1 cellular context compared by ENCODE assay signal in the genomic region with DNA sequence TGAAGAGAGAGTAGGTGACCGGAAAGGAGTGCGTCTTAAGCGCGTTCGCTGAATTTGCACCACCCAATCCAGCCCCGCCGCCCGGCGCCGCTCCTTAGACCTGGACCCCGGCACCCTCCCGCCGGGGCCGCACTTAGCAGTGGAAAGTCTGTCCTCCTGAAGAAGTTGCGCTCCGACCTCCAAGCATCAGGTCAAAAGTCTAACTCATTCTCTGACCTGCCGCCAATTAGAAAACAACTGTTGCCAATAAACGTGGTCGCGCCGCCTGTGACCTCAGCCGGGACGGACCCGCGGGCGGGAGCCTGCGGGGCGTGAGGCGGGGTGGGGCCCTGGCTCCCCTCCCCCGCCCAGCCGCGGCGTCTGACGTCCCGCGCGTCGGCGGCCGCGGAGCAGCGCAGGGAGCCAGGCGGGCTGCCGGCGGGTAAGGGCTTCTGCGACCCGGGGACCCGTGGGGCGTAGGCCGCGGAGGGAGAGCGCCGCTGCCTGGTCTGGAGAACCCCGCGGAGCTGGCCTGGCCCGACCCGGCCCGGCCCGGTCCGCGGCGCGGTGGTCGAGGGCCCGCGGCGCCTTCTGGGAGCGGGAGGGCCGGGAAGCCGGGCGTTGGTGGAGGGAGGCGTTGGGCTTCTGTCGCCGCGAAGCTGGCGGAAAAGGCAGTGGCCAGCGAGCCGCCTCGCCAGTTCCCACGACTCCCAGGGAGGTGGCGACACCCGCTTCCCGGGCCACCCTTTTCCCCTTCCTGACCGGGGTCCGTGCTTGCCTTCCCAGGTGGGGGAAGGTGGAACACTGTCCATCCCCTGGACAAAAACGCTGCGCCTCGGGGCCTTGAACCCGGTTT.
A peak's percentile ranks its signal among the peaks of the same experiment; 100 is the strongest.
TF ChIP-seq lines count a peak whose summit lies in the region.

A gene with protein sequence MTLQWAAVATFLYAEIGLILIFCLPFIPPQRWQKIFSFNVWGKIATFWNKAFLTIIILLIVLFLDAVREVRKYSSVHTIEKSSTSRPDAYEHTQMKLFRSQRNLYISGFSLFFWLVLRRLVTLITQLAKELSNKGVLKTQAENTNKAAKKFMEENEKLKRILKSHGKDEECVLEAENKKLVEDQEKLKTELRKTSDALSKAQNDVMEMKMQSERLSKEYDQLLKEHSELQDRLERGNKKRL (plus strand): TSS at position 366 of the 835 bp plus-strand sequence. CDS start 527 bp downstream, outside the sequence.

TF ChIP-seq in GM12878, 131 proteins besides CTCF, POLR2A, EP300 and RAD21 (continued from another document and continues in another):
- TF ChIP-seq, protein P1, sequence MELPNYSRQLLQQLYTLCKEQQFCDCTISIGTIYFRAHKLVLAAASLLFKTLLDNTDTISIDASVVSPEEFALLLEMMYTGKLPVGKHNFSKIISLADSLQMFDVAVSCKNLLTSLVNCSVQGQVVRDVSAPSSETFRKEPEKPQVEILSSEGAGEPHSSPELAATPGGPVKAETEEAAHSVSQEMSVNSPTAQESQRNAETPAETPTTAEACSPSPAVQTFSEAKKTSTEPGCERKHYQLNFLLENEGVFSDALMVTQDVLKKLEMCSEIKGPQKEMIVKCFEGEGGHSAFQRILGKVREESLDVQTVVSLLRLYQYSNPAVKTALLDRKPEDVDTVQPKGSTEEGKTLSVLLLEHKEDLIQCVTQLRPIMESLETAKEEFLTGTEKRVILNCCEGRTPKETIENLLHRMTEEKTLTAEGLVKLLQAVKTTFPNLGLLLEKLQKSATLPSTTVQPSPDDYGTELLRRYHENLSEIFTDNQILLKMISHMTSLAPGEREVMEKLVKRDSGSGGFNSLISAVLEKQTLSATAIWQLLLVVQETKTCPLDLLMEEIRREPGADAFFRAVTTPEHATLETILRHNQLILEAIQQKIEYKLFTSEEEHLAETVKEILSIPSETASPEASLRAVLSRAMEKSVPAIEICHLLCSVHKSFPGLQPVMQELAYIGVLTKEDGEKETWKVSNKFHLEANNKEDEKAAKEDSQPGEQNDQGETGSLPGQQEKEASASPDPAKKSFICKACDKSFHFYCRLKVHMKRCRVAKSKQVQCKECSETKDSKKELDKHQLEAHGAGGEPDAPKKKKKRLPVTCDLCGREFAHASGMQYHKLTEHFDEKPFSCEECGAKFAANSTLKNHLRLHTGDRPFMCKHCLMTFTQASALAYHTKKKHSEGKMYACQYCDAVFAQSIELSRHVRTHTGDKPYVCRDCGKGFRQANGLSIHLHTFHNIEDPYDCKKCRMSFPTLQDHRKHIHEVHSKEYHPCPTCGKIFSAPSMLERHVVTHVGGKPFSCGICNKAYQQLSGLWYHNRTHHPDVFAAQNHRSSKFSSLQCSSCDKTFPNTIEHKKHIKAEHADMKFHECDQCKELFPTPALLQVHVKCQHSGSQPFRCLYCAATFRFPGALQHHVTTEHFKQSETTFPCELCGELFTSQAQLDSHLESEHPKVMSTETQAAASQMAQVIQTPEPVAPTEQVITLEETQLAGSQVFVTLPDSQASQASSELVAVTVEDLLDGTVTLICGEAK (IDR thresholded peaks at IDR 0.05; ENCODE audit: borderline replicate concordance), result 0 out of 2 replicates have a peak, but pooled peaks have one; percentile 18
- TF ChIP-seq NR2F1 (conservative IDR thresholded peaks at IDR 0.05) (peak; percentile 87), PAX8 (IDR thresholded peaks at IDR 0.05) (no peak), MYB (IDR thresholded peaks at IDR 0.05; ENCODE audit: borderline replicate concordance, low read depth, low read length) (0 out of 2 replicates have a peak, but pooled peaks have one; percentile 11), BRCA1 (IDR thresholded peaks at IDR 0.05; ENCODE audit: low read depth, low read length) (no peak), NFYA (IDR thresholded peaks at IDR 0.05; ENCODE audit: borderline replicate concordance, low read depth, low read length) (no peak), NR2C1 (IDR thresholded peaks at IDR 0.05) (peak; percentile 62), SMARCA5 (IDR thresholded peaks at IDR 0.05) (peak; percentile 84), YBX1 (IDR thresholded peaks at IDR 0.05) (no peak), DPF2 (IDR thresholded peaks at IDR 0.05) (peak; percentile 77), IRF4 (IDR thresholded peaks at IDR 0.05; ENCODE audit: low read depth, low read length) (no peak), CREB1 (IDR thresholded peaks at IDR 0.05; ENCODE audit: low read depth) (peak; percentile 90), MYC (IDR thresholded peaks at IDR 0.05; ENCODE audit: insufficient read depth, insufficient read length, insufficient replicate concordance, low read length, severe bottlenecking) (peak; percentile 35), ETV6 (conservative IDR thresholded peaks at IDR 0.05 in 1 of 2, IDR thresholded peaks at IDR 0.05 in 1 of 2; ENCODE audit: borderline replicate concordance in 1 of 2, low read depth in 1 of 2) (no peak), ATF7 (IDR thresholded peaks at IDR 0.05; ENCODE audit: low read depth) (no peak), KDM1A (IDR thresholded peaks at IDR 0.05; ENCODE audit: borderline replicate concordance) (no peak), KAT2A (conservative IDR thresholded peaks at IDR 0.05; ENCODE audit: control insufficient read depth, low read depth, low read length) (no peak), SREBF1 (IDR thresholded peaks at IDR 0.05; ENCODE audit: low read length) (no peak), SP1 (IDR thresholded peaks at IDR 0.05; ENCODE audit: low read depth, low read length) (no peak), RCOR1 (conservative IDR thresholded peaks at IDR 0.05; ENCODE audit: low read depth, low read length) (no peak), TCF7 (IDR thresholded peaks at IDR 0.05; ENCODE audit: borderline replicate concordance) (no peak), ZSCAN29 (IDR thresholded peaks at IDR 0.05) (0 out of 2 replicates have a peak, but pooled peaks have one; percentile 10)
- TF ChIP-seq, protein P2, sequence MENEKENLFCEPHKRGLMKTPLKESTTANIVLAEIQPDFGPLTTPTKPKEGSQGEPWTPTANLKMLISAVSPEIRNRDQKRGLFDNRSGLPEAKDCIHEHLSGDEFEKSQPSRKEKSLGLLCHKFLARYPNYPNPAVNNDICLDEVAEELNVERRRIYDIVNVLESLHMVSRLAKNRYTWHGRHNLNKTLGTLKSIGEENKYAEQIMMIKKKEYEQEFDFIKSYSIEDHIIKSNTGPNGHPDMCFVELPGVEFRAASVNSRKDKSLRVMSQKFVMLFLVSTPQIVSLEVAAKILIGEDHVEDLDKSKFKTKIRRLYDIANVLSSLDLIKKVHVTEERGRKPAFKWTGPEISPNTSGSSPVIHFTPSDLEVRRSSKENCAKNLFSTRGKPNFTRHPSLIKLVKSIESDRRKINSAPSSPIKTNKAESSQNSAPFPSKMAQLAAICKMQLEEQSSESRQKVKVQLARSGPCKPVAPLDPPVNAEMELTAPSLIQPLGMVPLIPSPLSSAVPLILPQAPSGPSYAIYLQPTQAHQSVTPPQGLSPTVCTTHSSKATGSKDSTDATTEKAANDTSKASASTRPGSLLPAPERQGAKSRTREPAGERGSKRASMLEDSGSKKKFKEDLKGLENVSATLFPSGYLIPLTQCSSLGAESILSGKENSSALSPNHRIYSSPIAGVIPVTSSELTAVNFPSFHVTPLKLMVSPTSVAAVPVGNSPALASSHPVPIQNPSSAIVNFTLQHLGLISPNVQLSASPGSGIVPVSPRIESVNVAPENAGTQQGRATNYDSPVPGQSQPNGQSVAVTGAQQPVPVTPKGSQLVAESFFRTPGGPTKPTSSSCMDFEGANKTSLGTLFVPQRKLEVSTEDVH (IDR thresholded peaks at IDR 0.05; ENCODE audit: low read depth, partially characterized antibody), result no peak
- TF ChIP-seq, protein P3, sequence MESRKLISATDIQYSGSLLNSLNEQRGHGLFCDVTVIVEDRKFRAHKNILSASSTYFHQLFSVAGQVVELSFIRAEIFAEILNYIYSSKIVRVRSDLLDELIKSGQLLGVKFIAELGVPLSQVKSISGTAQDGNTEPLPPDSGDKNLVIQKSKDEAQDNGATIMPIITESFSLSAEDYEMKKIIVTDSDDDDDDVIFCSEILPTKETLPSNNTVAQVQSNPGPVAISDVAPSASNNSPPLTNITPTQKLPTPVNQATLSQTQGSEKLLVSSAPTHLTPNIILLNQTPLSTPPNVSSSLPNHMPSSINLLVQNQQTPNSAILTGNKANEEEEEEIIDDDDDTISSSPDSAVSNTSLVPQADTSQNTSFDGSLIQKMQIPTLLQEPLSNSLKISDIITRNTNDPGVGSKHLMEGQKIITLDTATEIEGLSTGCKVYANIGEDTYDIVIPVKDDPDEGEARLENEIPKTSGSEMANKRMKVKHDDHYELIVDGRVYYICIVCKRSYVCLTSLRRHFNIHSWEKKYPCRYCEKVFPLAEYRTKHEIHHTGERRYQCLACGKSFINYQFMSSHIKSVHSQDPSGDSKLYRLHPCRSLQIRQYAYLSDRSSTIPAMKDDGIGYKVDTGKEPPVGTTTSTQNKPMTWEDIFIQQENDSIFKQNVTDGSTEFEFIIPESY (IDR thresholded peaks at IDR 0.05), result no peak
- TF ChIP-seq, protein P4, sequence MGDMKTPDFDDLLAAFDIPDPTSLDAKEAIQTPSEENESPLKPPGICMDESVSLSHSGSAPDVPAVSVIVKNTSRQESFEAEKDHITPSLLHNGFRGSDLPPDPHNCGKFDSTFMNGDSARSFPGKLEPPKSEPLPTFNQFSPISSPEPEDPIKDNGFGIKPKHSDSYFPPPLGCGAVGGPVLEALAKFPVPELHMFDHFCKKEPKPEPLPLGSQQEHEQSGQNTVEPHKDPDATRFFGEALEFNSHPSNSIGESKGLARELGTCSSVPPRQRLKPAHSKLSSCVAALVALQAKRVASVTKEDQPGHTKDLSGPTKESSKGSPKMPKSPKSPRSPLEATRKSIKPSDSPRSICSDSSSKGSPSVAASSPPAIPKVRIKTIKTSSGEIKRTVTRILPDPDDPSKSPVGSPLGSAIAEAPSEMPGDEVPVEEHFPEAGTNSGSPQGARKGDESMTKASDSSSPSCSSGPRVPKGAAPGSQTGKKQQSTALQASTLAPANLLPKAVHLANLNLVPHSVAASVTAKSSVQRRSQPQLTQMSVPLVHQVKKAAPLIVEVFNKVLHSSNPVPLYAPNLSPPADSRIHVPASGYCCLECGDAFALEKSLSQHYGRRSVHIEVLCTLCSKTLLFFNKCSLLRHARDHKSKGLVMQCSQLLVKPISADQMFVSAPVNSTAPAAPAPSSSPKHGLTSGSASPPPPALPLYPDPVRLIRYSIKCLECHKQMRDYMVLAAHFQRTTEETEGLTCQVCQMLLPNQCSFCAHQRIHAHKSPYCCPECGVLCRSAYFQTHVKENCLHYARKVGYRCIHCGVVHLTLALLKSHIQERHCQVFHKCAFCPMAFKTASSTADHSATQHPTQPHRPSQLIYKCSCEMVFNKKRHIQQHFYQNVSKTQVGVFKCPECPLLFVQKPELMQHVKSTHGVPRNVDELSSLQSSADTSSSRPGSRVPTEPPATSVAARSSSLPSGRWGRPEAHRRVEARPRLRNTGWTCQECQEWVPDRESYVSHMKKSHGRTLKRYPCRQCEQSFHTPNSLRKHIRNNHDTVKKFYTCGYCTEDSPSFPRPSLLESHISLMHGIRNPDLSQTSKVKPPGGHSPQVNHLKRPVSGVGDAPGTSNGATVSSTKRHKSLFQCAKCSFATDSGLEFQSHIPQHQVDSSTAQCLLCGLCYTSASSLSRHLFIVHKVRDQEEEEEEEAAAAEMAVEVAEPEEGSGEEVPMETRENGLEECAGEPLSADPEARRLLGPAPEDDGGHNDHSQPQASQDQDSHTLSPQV (IDR thresholded peaks at IDR 0.05), result peak; percentile 49; the same call in 1 of the 2 replicates
- TF ChIP-seq, protein P5, sequence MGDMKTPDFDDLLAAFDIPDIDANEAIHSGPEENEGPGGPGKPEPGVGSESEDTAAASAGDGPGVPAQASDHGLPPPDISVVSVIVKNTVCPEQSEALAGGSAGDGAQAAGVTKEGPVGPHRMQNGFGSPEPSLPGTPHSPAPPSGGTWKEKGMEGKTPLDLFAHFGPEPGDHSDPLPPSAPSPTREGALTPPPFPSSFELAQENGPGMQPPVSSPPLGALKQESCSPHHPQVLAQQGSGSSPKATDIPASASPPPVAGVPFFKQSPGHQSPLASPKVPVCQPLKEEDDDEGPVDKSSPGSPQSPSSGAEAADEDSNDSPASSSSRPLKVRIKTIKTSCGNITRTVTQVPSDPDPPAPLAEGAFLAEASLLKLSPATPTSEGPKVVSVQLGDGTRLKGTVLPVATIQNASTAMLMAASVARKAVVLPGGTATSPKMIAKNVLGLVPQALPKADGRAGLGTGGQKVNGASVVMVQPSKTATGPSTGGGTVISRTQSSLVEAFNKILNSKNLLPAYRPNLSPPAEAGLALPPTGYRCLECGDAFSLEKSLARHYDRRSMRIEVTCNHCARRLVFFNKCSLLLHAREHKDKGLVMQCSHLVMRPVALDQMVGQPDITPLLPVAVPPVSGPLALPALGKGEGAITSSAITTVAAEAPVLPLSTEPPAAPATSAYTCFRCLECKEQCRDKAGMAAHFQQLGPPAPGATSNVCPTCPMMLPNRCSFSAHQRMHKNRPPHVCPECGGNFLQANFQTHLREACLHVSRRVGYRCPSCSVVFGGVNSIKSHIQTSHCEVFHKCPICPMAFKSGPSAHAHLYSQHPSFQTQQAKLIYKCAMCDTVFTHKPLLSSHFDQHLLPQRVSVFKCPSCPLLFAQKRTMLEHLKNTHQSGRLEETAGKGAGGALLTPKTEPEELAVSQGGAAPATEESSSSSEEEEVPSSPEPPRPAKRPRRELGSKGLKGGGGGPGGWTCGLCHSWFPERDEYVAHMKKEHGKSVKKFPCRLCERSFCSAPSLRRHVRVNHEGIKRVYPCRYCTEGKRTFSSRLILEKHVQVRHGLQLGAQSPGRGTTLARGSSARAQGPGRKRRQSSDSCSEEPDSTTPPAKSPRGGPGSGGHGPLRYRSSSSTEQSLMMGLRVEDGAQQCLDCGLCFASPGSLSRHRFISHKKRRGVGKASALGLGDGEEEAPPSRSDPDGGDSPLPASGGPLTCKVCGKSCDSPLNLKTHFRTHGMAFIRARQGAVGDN (IDR thresholded peaks at IDR 0.05), result peak; percentile 84
- TF ChIP-seq, protein P6, sequence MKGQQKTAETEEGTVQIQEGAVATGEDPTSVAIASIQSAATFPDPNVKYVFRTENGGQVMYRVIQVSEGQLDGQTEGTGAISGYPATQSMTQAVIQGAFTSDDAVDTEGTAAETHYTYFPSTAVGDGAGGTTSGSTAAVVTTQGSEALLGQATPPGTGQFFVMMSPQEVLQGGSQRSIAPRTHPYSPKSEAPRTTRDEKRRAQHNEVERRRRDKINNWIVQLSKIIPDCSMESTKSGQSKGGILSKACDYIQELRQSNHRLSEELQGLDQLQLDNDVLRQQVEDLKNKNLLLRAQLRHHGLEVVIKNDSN (IDR thresholded peaks at IDR 0.05; ENCODE audit: borderline replicate concordance, extremely low read length, insufficient read depth, low read depth, low read length), result no peak
- TF ChIP-seq, protein P7, sequence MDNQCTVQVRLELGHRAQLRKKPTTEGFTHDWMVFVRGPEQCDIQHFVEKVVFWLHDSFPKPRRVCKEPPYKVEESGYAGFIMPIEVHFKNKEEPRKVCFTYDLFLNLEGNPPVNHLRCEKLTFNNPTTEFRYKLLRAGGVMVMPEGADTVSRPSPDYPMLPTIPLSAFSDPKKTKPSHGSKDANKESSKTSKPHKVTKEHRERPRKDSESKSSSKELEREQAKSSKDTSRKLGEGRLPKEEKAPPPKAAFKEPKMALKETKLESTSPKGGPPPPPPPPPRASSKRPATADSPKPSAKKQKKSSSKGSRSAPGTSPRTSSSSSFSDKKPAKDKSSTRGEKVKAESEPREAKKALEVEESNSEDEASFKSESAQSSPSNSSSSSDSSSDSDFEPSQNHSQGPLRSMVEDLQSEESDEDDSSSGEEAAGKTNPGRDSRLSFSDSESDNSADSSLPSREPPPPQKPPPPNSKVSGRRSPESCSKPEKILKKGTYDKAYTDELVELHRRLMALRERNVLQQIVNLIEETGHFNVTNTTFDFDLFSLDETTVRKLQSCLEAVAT (IDR thresholded peaks at IDR 0.05), result no peak
- TF ChIP-seq, protein P8, sequence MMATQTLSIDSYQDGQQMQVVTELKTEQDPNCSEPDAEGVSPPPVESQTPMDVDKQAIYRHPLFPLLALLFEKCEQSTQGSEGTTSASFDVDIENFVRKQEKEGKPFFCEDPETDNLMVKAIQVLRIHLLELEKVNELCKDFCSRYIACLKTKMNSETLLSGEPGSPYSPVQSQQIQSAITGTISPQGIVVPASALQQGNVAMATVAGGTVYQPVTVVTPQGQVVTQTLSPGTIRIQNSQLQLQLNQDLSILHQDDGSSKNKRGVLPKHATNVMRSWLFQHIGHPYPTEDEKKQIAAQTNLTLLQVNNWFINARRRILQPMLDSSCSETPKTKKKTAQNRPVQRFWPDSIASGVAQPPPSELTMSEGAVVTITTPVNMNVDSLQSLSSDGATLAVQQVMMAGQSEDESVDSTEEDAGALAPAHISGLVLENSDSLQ (IDR thresholded peaks at IDR 0.05), result no peak
